In genomic region chr1:246131095-246131494, GRCh38 we compare ENCODE assay signal across 4 cellular contexts.
"Had no signal": no experiment of that assay in that cellular context is flagged by ENCODE, and none has a peak within 500 bp of the region (broad histone marks: within the 10 kb centered on the region; RNA-seq: fewer than 3 reads in every experiment).

No MANE protein-coding gene starts in this region.

- H3K4me2 ChIP-seq: GM23338 had no signal

- H2AFZ ChIP-seq: GM23338 had no signal

- H3K4me3 ChIP-seq: GM23338 had no signal

- ATAC-seq: GM23338 had no signal

- DNase-seq: H9, HCEC 1CT, KG1 had no signal
